ENCODE assay signal across 21 cellular contexts in genomic region chr3:144760831-144761230, GRCh38.
DNase-seq lines count a peak whose midpoint lies in the region; ATAC-seq and TF ChIP-seq lines count a peak whose summit lies in the region.
"Had no signal": no experiment of that assay in that cellular context is flagged by ENCODE, and none has a peak within 500 bp of the region (broad histone marks: within the 10 kb centered on the region; RNA-seq: fewer than 3 reads in every experiment).

No MANE protein-coding gene starts in this region.

- H3K36me3 ChIP-seq in A673 (ENCODE audit: insufficient read depth, low read length, poor library complexity, severe bottlenecking): no peaks in the 10 kb centered on the region
- H3K36me3 ChIP-seq: heart right ventricle, neutrophil, uterus had no signal

- no peak for ATAC-seq in HG02571 (IDR thresholded peaks at IDR 0.05; ENCODE audit: unreplicated experiment)
- ATAC-seq: effector memory CD8-positive, alpha-beta T cell; heart right ventricle had no signal

- DNase-seq in A673 (ENCODE audit: low spot score): peak; percentile 11
- DNase-seq in H4 (ENCODE audit: low spot score): peak; percentile 14
- peak; percentile 56 for DNase-seq in OCI-M1 (lab: John Stamatoyannopoulos, UW)
- DNase-seq in fibroblast of mammary gland (ENCODE audit: low read depth): peak; percentile 6
- DNase-seq in stimulated activated naive CD4-positive, alpha-beta T cell (lab: John Stamatoyannopoulos, UW): no peak
- no peak for DNase-seq in NCI-H2081 treated with DMSO at 0.1 percent for 48 hours (lab: John Stamatoyannopoulos, UW)
- no peak for DNase-seq in superior temporal gyrus (ENCODE audit: extremely low spot score)
- DNase-seq: activated CD4-positive, alpha-beta T cell treated with anti-CD3 and anti-CD28 coated beads for 48 hours; activated CD8-positive, alpha-beta memory T cell treated with anti-CD3 and anti-CD28 coated beads, Interleukin-2, amount 50 U/mL, for 4 hours; activated effector memory CD4-positive, alpha-beta T cell treated with Interleukin-2 at 50 U/mL for 16 hours; DMS153; effector memory CD8-positive, alpha-beta T cell; heart right ventricle; immature natural killer cell; NCI-H1417 treated with DMSO at 0.1 percent for 48 hours; NCI-H2227 treated with DMSO at 0.1 percent for 48 hours; stimulated activated CD4-positive, alpha-beta T cell treated with anti-CD3 and anti-CD28 coated beads, Interleukin-12 subunit alpha, Interleukin-12 subunit beta, amount 100 ng/mL, for 4 hours; stimulated activated CD8-positive, alpha-beta memory T cell treated with anti-CD3 and anti-CD28 coated beads, Interleukin-4, amount 100 ng/mL, for 48 hours; uterus had no signal

- POLR2A ChIA-PET in A673 (lab: Charles Lee; ENCODE audit: low non-redundant PET): no interaction called here

- no peaks in the 10 kb centered on the region for H3K27me3 ChIP-seq in A673 (replicated peaks; ENCODE audit: insufficient read depth, low read depth, low read length, poor library complexity)
- H3K27me3 ChIP-seq: heart right ventricle, neutrophil, uterus had no signal

- CTCF ChIA-PET in A673 (lab: Charles Lee): no interaction called here

- TF ChIP-seq CTCF in A673 (conservative IDR thresholded peaks at IDR 0.05; ENCODE audit: low read depth, low read length) (no peak), fibroblast of mammary gland (conservative IDR thresholded peaks at IDR 0.05; ENCODE audit: control insufficient read depth, insufficient read depth, low read depth, low read length) (no peak)

- intact Hi-C loops in A673 (cut with micrococcal nuclease; ENCODE audit: unreplicated experiment): no loop called here

- H3K9me3 ChIP-seq in A673 (ENCODE audit: low read depth, low read length, poor library complexity, severe bottlenecking): no peaks in the 10 kb centered on the region
- H3K9me3 ChIP-seq: neutrophil, uterus had no signal

- BruUV-seq in A673 (replicated peaks; lab: Mats Ljungman, UMichigan): no TSS peak

- no peak overlapping the region for H3K27ac ChIP-seq in A673 (ENCODE audit: low read depth, low read length, poor library complexity, severe bottlenecking)
- H3K27ac ChIP-seq: heart right ventricle, neutrophil, uterus had no signal

- H3K4me3 ChIP-seq in A673 (ENCODE audit: low read depth, low read length, poor library complexity, severe bottlenecking) (no peak overlapping the region), fibroblast of mammary gland (ENCODE audit: control insufficient read depth, low read depth, low read length) (no peak overlapping the region)
- H3K4me3 ChIP-seq: heart right ventricle, uterus had no signal

- H3K4me1 ChIP-seq in A673 (ENCODE audit: insufficient read depth, low read length, poor library complexity, severe bottlenecking): no peaks in the 10 kb centered on the region
- H3K4me1 ChIP-seq: heart right ventricle, uterus had no signal

Comparison
In these comparisons a context has a peak if more than half of its experiments do, and no peak if none do; other contexts are left out.
1. DNase-seq: peak in A673 (single experiment), H4 (single experiment), OCI-M1 (single experiment) and fibroblast of mammary gland (single experiment); none in stimulated activated naive CD4-positive, alpha-beta T cell (0 of 6), NCI-H2081 treated with DMSO at 0.1 percent for 48 hours (single experiment) and superior temporal gyrus (single experiment).